In the genomic region with DNA sequence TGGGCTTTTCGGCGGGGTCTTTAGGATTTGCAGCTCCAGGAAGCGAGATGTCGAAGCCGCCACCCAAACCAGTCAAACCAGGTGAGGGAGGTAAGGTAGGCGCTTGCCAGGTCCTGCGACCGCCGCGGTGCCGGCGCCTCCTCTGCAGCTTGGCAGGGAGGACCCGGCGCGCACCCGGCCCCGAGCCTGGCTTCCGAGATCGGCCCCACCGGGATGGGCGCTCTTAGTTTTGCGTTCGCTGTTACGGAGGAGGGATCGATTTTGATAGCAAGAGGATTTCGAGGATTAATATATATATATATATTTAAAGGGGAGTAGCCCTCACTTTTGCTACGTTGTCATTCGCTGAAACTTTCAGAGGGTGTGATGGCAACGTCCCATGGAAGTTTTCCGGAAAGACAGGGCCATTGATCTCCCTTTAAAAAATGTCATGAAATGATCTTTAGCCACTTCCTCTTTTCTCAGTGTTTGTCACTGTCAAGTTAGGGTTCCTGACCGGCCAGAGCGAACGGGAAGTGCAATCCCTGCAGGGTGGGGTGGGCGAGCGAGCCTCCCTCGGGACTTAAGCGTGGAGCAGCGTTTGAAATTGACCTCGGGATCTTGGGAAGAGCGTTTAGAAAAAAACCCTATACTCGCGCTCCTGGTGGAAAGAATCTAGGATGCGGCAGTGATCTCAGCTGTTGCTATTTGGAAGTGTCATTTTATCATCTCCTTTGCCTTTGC, we compare ENCODE assay signal across 1 cellular context.
TF ChIP-seq lines count a peak whose summit lies in the region.

No MANE protein-coding gene starts in this region.

TF ChIP-seq in GM12878, 131 proteins besides CTCF, POLR2A, EP300 and RAD21 (continues in another document):
- TF ChIP-seq RFX5 (IDR thresholded peaks at IDR 0.05; ENCODE audit: low read depth, low read length) = no peak
- TF ChIP-seq NR2C2 (IDR thresholded peaks at IDR 0.05; ENCODE audit: borderline replicate concordance, control insufficient read depth, insufficient read length, low read depth) = no peak
- no peak for TF ChIP-seq RAD51 (IDR thresholded peaks at IDR 0.05)
- TF ChIP-seq GATAD2B (conservative IDR thresholded peaks at IDR 0.05; ENCODE audit: low read depth) = peak; percentile 10; the same call in 1 of the 2 replicates
- no peak for TF ChIP-seq HDAC6 (IDR thresholded peaks at IDR 0.05; ENCODE audit: unreplicated experiment)
- TF ChIP-seq HDAC2 (IDR thresholded peaks at IDR 0.05) = no peak
- TF ChIP-seq CREM (IDR thresholded peaks at IDR 0.05; ENCODE audit: low read depth) = peak; percentile 45; the same call in 1 of the 2 replicates
- TF ChIP-seq NR2F1 (conservative IDR thresholded peaks at IDR 0.05) = no peak; the same call in 1 of the 2 replicates
- no peak for TF ChIP-seq MYC (IDR thresholded peaks at IDR 0.05; ENCODE audit: insufficient read depth, insufficient read length, insufficient replicate concordance, low read length, severe bottlenecking)
- no peak for TF ChIP-seq STAT3 (IDR thresholded peaks at IDR 0.05; ENCODE audit: low read depth, low read length)
- TF ChIP-seq IKZF2 (IDR thresholded peaks at IDR 0.05) = peak; percentile 91 to 93
- peak; percentile 50; the same call in 1 of the 2 replicates for TF ChIP-seq ASH2L (IDR thresholded peaks at IDR 0.05; ENCODE audit: borderline replicate concordance, low read depth)
- TF ChIP-seq PAX8 (IDR thresholded peaks at IDR 0.05) = no peak
- TF ChIP-seq, protein P1, sequence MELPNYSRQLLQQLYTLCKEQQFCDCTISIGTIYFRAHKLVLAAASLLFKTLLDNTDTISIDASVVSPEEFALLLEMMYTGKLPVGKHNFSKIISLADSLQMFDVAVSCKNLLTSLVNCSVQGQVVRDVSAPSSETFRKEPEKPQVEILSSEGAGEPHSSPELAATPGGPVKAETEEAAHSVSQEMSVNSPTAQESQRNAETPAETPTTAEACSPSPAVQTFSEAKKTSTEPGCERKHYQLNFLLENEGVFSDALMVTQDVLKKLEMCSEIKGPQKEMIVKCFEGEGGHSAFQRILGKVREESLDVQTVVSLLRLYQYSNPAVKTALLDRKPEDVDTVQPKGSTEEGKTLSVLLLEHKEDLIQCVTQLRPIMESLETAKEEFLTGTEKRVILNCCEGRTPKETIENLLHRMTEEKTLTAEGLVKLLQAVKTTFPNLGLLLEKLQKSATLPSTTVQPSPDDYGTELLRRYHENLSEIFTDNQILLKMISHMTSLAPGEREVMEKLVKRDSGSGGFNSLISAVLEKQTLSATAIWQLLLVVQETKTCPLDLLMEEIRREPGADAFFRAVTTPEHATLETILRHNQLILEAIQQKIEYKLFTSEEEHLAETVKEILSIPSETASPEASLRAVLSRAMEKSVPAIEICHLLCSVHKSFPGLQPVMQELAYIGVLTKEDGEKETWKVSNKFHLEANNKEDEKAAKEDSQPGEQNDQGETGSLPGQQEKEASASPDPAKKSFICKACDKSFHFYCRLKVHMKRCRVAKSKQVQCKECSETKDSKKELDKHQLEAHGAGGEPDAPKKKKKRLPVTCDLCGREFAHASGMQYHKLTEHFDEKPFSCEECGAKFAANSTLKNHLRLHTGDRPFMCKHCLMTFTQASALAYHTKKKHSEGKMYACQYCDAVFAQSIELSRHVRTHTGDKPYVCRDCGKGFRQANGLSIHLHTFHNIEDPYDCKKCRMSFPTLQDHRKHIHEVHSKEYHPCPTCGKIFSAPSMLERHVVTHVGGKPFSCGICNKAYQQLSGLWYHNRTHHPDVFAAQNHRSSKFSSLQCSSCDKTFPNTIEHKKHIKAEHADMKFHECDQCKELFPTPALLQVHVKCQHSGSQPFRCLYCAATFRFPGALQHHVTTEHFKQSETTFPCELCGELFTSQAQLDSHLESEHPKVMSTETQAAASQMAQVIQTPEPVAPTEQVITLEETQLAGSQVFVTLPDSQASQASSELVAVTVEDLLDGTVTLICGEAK (IDR thresholded peaks at IDR 0.05; ENCODE audit: borderline replicate concordance) = no peak
- no peak; the same call in 1 of the 2 replicates for TF ChIP-seq BCL11A (IDR thresholded peaks at IDR 0.05; ENCODE audit: low read depth, low read length)
- 0 out of 2 replicates have a peak, but pooled peaks have one; percentile 32 for TF ChIP-seq RBBP5 (conservative IDR thresholded peaks at IDR 0.05)
- TF ChIP-seq WRNIP1 (IDR thresholded peaks at IDR 0.05; ENCODE audit: borderline replicate concordance, low read depth, low read length) = no peak
- TF ChIP-seq, protein P2, sequence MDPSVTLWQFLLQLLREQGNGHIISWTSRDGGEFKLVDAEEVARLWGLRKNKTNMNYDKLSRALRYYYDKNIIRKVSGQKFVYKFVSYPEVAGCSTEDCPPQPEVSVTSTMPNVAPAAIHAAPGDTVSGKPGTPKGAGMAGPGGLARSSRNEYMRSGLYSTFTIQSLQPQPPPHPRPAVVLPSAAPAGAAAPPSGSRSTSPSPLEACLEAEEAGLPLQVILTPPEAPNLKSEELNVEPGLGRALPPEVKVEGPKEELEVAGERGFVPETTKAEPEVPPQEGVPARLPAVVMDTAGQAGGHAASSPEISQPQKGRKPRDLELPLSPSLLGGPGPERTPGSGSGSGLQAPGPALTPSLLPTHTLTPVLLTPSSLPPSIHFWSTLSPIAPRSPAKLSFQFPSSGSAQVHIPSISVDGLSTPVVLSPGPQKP (IDR thresholded peaks at IDR 0.05; ENCODE audit: low read depth, low read length) = no peak
- TF ChIP-seq SRF (IDR thresholded peaks at IDR 0.05; ENCODE audit: low read depth in 2 of 2, low read length in 2 of 2) = no peak
- TF ChIP-seq RUNX3 (IDR thresholded peaks at IDR 0.05; ENCODE audit: low read length) = 0 out of 2 replicates have a peak, but pooled peaks have one; percentile 29
- no peak for TF ChIP-seq PML (IDR thresholded peaks at IDR 0.05; ENCODE audit: low read length)
- no peak for TF ChIP-seq SP1 (IDR thresholded peaks at IDR 0.05; ENCODE audit: low read depth, low read length)
- no peak for TF ChIP-seq ZNF622 (IDR thresholded peaks at IDR 0.05)
- TF ChIP-seq, protein P3, sequence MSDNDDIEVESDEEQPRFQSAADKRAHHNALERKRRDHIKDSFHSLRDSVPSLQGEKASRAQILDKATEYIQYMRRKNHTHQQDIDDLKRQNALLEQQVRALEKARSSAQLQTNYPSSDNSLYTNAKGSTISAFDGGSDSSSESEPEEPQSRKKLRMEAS (IDR thresholded peaks at IDR 0.05; ENCODE audit: low read depth, low read length) = no peak
- TF ChIP-seq, protein P4, sequence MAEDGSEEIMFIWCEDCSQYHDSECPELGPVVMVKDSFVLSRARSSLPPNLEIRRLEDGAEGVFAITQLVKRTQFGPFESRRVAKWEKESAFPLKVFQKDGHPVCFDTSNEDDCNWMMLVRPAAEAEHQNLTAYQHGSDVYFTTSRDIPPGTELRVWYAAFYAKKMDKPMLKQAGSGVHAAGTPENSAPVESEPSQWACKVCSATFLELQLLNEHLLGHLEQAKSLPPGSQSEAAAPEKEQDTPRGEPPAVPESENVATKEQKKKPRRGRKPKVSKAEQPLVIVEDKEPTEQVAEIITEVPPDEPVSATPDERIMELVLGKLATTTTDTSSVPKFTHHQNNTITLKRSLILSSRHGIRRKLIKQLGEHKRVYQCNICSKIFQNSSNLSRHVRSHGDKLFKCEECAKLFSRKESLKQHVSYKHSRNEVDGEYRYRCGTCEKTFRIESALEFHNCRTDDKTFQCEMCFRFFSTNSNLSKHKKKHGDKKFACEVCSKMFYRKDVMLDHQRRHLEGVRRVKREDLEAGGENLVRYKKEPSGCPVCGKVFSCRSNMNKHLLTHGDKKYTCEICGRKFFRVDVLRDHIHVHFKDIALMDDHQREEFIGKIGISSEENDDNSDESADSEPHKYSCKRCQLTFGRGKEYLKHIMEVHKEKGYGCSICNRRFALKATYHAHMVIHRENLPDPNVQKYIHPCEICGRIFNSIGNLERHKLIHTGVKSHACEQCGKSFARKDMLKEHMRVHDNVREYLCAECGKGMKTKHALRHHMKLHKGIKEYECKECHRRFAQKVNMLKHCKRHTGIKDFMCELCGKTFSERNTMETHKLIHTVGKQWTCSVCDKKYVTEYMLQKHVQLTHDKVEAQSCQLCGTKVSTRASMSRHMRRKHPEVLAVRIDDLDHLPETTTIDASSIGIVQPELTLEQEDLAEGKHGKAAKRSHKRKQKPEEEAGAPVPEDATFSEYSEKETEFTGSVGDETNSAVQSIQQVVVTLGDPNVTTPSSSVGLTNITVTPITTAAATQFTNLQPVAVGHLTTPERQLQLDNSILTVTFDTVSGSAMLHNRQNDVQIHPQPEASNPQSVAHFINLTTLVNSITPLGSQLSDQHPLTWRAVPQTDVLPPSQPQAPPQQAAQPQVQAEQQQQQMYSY (CRISPR knock-in tag; IDR thresholded peaks at IDR 0.05) = no peak
- 0 out of 2 replicates have a peak, but pooled peaks have one; percentile 23 for TF ChIP-seq SREBF1 (IDR thresholded peaks at IDR 0.05; ENCODE audit: low read length)
- TF ChIP-seq ZNF207 (IDR thresholded peaks at IDR 0.05; ENCODE audit: borderline replicate concordance) = no peak
- TF ChIP-seq, protein P5, sequence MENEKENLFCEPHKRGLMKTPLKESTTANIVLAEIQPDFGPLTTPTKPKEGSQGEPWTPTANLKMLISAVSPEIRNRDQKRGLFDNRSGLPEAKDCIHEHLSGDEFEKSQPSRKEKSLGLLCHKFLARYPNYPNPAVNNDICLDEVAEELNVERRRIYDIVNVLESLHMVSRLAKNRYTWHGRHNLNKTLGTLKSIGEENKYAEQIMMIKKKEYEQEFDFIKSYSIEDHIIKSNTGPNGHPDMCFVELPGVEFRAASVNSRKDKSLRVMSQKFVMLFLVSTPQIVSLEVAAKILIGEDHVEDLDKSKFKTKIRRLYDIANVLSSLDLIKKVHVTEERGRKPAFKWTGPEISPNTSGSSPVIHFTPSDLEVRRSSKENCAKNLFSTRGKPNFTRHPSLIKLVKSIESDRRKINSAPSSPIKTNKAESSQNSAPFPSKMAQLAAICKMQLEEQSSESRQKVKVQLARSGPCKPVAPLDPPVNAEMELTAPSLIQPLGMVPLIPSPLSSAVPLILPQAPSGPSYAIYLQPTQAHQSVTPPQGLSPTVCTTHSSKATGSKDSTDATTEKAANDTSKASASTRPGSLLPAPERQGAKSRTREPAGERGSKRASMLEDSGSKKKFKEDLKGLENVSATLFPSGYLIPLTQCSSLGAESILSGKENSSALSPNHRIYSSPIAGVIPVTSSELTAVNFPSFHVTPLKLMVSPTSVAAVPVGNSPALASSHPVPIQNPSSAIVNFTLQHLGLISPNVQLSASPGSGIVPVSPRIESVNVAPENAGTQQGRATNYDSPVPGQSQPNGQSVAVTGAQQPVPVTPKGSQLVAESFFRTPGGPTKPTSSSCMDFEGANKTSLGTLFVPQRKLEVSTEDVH (IDR thresholded peaks at IDR 0.05; ENCODE audit: low read depth, partially characterized antibody) = no peak
- no peak for TF ChIP-seq MEF2A (IDR thresholded peaks at IDR 0.05; ENCODE audit: insufficient read depth, low read depth, low read length)
- TF ChIP-seq RELA (IDR thresholded peaks at IDR 0.05; ENCODE audit: borderline replicate concordance, partially characterized antibody) = no peak
- TF ChIP-seq, protein P6, sequence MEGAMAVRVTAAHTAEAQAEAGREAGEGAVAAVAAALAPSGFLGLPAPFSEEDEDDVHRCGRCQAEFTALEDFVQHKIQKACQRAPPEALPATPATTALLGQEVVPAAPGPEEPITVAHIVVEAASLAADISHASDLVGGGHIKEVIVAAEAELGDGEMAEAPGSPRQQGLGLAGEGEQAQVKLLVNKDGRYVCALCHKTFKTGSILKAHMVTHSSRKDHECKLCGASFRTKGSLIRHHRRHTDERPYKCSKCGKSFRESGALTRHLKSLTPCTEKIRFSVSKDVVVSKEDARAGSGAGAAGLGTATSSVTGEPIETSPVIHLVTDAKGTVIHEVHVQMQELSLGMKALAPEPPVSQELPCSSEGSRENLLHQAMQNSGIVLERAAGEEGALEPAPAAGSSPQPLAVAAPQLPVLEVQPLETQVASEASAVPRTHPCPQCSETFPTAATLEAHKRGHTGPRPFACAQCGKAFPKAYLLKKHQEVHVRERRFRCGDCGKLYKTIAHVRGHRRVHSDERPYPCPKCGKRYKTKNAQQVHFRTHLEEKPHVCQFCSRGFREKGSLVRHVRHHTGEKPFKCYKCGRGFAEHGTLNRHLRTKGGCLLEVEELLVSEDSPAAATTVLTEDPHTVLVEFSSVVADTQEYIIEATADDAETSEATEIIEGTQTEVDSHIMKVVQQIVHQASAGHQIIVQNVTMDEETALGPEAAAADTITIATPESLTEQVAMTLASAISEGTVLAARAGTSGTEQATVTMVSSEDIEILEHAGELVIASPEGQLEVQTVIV (IDR thresholded peaks at IDR 0.05; ENCODE audit: borderline replicate concordance, partially characterized antibody) = no peak
- TF ChIP-seq SMARCA5 (IDR thresholded peaks at IDR 0.05) = no peak
- TF ChIP-seq, protein P7, sequence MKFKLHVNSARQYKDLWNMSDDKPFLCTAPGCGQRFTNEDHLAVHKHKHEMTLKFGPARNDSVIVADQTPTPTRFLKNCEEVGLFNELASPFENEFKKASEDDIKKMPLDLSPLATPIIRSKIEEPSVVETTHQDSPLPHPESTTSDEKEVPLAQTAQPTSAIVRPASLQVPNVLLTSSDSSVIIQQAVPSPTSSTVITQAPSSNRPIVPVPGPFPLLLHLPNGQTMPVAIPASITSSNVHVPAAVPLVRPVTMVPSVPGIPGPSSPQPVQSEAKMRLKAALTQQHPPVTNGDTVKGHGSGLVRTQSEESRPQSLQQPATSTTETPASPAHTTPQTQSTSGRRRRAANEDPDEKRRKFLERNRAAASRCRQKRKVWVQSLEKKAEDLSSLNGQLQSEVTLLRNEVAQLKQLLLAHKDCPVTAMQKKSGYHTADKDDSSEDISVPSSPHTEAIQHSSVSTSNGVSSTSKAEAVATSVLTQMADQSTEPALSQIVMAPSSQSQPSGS (IDR thresholded peaks at IDR 0.05; ENCODE audit: low read length) = no peak
- no peak for TF ChIP-seq CBX3 (IDR thresholded peaks at IDR 0.05; ENCODE audit: borderline replicate concordance, low read depth)
- TF ChIP-seq IKZF1 (conservative IDR thresholded peaks at IDR 0.05) = peak; percentile 89
- TF ChIP-seq ZNF217 (IDR thresholded peaks at IDR 0.05) = no peak
- no peak for TF ChIP-seq CHD4 (IDR thresholded peaks at IDR 0.05)
- no peak for TF ChIP-seq ZNF274 (IDR thresholded peaks at IDR 0.05; ENCODE audit: insufficient read depth, insufficient read length)
- no peak for TF ChIP-seq CEBPB (IDR thresholded peaks at IDR 0.05; ENCODE audit: borderline replicate concordance in 1 of 2, low read depth in 2 of 2, low read length in 2 of 2)
- TF ChIP-seq, protein P8, sequence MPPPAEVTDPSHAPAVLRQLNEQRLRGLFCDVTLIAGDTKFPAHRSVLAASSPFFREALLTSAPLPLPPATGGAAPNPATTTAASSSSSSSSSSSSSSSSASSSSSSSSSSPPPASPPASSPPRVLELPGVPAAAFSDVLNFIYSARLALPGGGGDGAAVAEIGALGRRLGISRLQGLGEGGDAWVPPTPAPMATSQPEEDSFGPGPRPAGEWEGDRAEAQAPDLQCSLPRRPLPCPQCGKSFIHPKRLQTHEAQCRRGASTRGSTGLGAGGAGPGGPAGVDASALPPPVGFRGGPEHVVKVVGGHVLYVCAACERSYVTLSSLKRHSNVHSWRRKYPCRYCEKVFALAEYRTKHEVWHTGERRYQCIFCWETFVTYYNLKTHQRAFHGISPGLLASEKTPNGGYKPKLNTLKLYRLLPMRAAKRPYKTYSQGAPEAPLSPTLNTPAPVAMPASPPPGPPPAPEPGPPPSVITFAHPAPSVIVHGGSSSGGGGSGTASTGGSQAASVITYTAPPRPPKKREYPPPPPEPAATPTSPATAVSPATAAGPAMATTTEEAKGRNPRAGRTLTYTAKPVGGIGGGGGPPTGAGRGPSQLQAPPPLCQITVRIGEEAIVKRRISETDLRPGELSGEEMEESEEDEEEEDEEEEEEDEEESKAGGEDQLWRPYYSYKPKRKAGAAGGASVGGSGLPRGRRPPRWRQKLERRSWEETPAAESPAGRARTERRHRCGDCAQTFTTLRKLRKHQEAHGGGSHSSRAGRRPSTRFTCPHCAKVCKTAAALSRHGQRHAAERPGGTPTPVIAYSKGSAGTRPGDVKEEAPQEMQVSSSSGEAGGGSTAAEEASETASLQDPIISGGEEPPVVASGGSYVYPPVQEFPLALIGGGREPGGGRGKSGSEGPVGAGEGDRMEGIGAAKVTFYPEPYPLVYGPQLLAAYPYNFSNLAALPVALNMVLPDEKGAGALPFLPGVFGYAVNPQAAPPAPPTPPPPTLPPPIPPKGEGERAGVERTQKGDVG (CRISPR knock-in tag; IDR thresholded peaks at IDR 0.05) = no peak
